25 cellular contexts compared by ENCODE assay signal in genomic region chr10:77210645-77211044, GRCh38.
"Had no signal": no experiment of that assay in that cellular context is flagged by ENCODE, and none has a peak within 500 bp of the region (broad histone marks: within the 10 kb centered on the region; RNA-seq: fewer than 3 reads in every experiment).

No MANE protein-coding gene starts in this region.

- H2AFZ ChIP-seq: neural progenitor cell, parathyroid adenoma had no signal

- H3K4me3 ChIP-seq: lung, mucosa of descending colon, neural progenitor cell, right lobe of liver, thoracic aorta, tibial nerve, upper lobe of left lung had no signal

- H3K79me2 ChIP-seq: parathyroid adenoma had no signal

- H3K4me2 ChIP-seq: neural progenitor cell had no signal

- H3K27ac ChIP-seq: neural progenitor cell, parathyroid adenoma, right lobe of liver, thoracic aorta, tibial nerve, upper lobe of left lung had no signal

- H3K36me3 ChIP-seq: neural progenitor cell, right lobe of liver, thoracic aorta, tibial nerve, upper lobe of left lung had no signal

- H3K9me3 Mint-ChIP-seq: natural killer cell treated with Interleukin-12 subunit alpha and Interleukin-12 subunit beta and Interleukin-15 and Interleukin-18, amount 100 ng/mL, for 72 hours; stimulated activated naive CD8-positive, alpha-beta T cell treated with anti-CD3 and anti-CD28 coated beads, Interleukin-15, Interleukin-2, amounts not matched to agents 100 ng/mL and 50 ng/mL, for 24 hours had no signal

- H3K9ac ChIP-seq: neural progenitor cell, parathyroid adenoma had no signal

- H3K9me3 ChIP-seq: mucosa of descending colon, right lobe of liver, thoracic aorta, tibial nerve, upper lobe of left lung had no signal

- H3K4me3 Mint-ChIP-seq: mesothelial cell of epicardium; natural killer cell treated with Interleukin-12 subunit alpha and Interleukin-12 subunit beta and Interleukin-15 and Interleukin-18, amount 100 ng/mL, for 72 hours; neural progenitor cell; stimulated activated naive B cell treated with anti-CD40 and anti-IgM and Interleukin-4, amounts not matched to agents 10 μg/mL and 1 μg/mL and 100 μg/mL, for 72 hours; stimulated activated naive CD8-positive, alpha-beta T cell treated with anti-CD3 and anti-CD28 coated beads, Interleukin-15, Interleukin-2, amounts not matched to agents 100 ng/mL and 50 ng/mL, for 24 hours had no signal

- H3K36me3 Mint-ChIP-seq: naive B cell; natural killer cell treated with Interleukin-12 subunit alpha and Interleukin-12 subunit beta and Interleukin-15 and Interleukin-18, amount 100 ng/mL, for 72 hours; neural progenitor cell; stimulated activated naive B cell treated with anti-CD40 and anti-IgM and Interleukin-4, amounts not matched to agents 10 μg/mL and 1 μg/mL and 100 μg/mL, for 72 hours had no signal

- DNase-seq: cortex of kidney; effector CD4-positive, alpha-beta T cell; hypothalamus; mesenchymal stem cell; mucosa of descending colon; naive B cell; right lobe of liver; small intestine; stimulated activated CD4-positive, alpha-beta T cell treated with anti-CD3 and anti-CD28 coated beads, Interleukin-15, amount 100 ng/mL, for 24 hours; stimulated activated CD4-positive, alpha-beta T cell treated with anti-CD3 and anti-CD28 coated beads, Interleukin-2, amount 100 ng/mL, for 48 hours; stimulated activated naive B cell treated with anti-CD40 and anti-IgM and Interleukin-4, amounts not matched to agents 10 μg/mL and 1 μg/mL and 100 μg/mL, for 72 hours; upper lobe of left lung had no signal

- FAIRE-seq: frontal cortex, keratinocyte, small intestine, urothelium cell line had no signal

- H3K27me3 ChIP-seq: neural progenitor cell, right lobe of liver, tibial nerve, upper lobe of left lung had no signal

- H3K27ac Mint-ChIP-seq: mesothelial cell of epicardium; natural killer cell treated with Interleukin-12 subunit alpha and Interleukin-12 subunit beta and Interleukin-15 and Interleukin-18, amount 100 ng/mL, for 72 hours; neural progenitor cell; progenitor cell of endocrine pancreas; stimulated activated naive B cell treated with anti-CD40 and anti-IgM and Interleukin-4, amounts not matched to agents 10 μg/mL and 1 μg/mL and 100 μg/mL, for 72 hours; stimulated activated naive CD8-positive, alpha-beta T cell treated with anti-CD3 and anti-CD28 coated beads, Interleukin-15, Interleukin-2, amounts not matched to agents 100 ng/mL and 50 ng/mL, for 24 hours had no signal

- H3K4me1 ChIP-seq: neural progenitor cell, parathyroid adenoma, right lobe of liver, tibial nerve, upper lobe of left lung had no signal

- H3K27me3 Mint-ChIP-seq: stimulated activated naive B cell treated with anti-CD40 and anti-IgM and Interleukin-4, amounts not matched to agents 10 μg/mL and 1 μg/mL and 100 μg/mL, for 72 hours had no signal

- H3K4me1 Mint-ChIP-seq: naive B cell had no signal

- ATAC-seq: left lobe of liver; mucosa of descending colon; natural killer cell treated with Interleukin-12 subunit alpha and Interleukin-12 subunit beta and Interleukin-15 and Interleukin-18, amount 100 ng/mL, for 72 hours; right lobe of liver; stimulated activated naive B cell treated with anti-CD40 and anti-IgM and Interleukin-4, amounts not matched to agents 10 μg/mL and 1 μg/mL and 100 μg/mL, for 72 hours had no signal
